In the genomic region with DNA sequence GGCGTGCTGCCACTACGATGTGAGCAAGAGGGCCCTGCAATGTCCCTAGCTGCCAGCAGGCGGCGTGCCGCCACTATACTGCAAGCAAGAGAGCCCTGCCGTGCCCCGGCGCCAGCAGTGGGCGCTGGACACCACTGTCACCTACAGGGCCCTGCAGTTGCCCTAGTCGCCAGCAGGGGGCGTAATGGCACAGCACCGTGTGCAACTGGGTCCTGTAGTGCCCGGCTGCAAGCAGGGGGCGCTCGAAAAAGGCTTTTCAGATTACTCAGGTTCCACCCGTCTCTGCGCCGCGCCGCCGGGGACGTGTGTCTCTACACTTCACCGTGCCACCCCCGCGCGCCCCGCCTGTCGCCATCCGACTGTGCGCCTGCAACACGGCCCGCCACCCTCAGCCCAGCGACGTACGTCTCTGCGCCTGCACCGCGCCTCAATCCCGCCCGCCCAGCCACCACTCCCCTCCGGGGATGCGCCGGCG, we compare ENCODE assay signal across 9 cellular contexts.
A peak's percentile ranks its signal among the peaks of the same experiment; 100 is the strongest.
DNase-seq lines count a peak whose midpoint lies in the region; ATAC-seq, FAIRE-seq and TF ChIP-seq lines count a peak whose summit lies in the region.
"Had no signal": no experiment of that assay in that cellular context is flagged by ENCODE, and none has a peak within 500 bp of the region (broad histone marks: within the 10 kb centered on the region; RNA-seq: fewer than 3 reads in every experiment).

No MANE protein-coding gene starts in this region.

- in situ Hi-C loops in Panc1 (cut with HindIII; ENCODE audit: low pct_unique_long_range_greater_than_20kb, low sequenced_read_pairs) = no loop called here
- in situ Hi-C loops in G401 (cut with HindIII; ENCODE audit: low sequenced_read_pairs) = no loop called here
- in situ Hi-C loops in ACHN (cut with HindIII; ENCODE audit: low pct_ligation_motif_present, low pct_unique_long_range_greater_than_20kb, low sequenced_read_pairs) = no loop called here

- H2AFZ ChIP-seq in H1 (ENCODE audit: low read length) = no peak overlapping the region

- H3K23ac ChIP-seq in H1 (ENCODE audit: insufficient read length) = no peak overlapping the region

- no peak for FAIRE-seq in H1 (lab: Jason Lieb, UNC)

- no peak overlapping the region for H4K5ac ChIP-seq in H1 (ENCODE audit: insufficient read length, low read depth, low read length)

- 79% methylated on average over 19 of the region's 44 CpGs; no CpG with 5 or more reads in 1 of the 2 experiments for WGBS in H1 (ENCODE audit: extremely low coverage in 1 of 2, insufficient coverage in 1 of 2, insufficient read length in 1 of 2, insufficient replicate concordance in 2 of 2, low coverage in 1 of 2, low lambda C conversion rate in 2 of 2, missing lambda C conversion rate in 1 of 2), 2 experiments
- WGBS in spleen, 5 donors = 75 to 86% (median 81%) methylated on average over 33 to 44 of the region's 44 CpGs

- POLR2A ChIA-PET in Panc1 (lab: Charles Lee) (no interaction called here), H1 (lab: Charles Lee; ENCODE audit: partially characterized antibody) (no interaction called here)

- H2BK20ac ChIP-seq in H1 (ENCODE audit: low read length) = no peak overlapping the region

- no peak overlapping the region for H3K4me2 ChIP-seq in H1 (ENCODE audit: insufficient read depth in 1 of 2, low read depth in 2 of 2, low read length in 2 of 2)

- CTCF ChIA-PET in Panc1 (lab: Charles Lee) = no interaction called here
- CTCF ChIA-PET in H1 (lab: Charles Lee; ENCODE audit: partially characterized antibody) = no interaction called here

- ATAC-seq in Panc1 = no peak

- no peak overlapping the region for H3K4ac ChIP-seq in H1 (replicated peaks; ENCODE audit: insufficient read length, low read depth, low read length)

- H3K79me1 ChIP-seq in H1 (ENCODE audit: low read depth, low read length) = no peaks in the 10 kb centered on the region

- H2AK5ac ChIP-seq in H1 (ENCODE audit: low read depth, low read length) = no peak overlapping the region

- H2BK5ac ChIP-seq in H1 (ENCODE audit: low read depth, low read length) = no peak overlapping the region

- BruUV-seq in Panc1 (replicated peaks; lab: Mats Ljungman, UMichigan) = no TSS peak

- no peaks in the 10 kb centered on the region for H3K79me2 ChIP-seq in H1 (ENCODE audit: control insufficient read depth in 1 of 2, insufficient read depth in 2 of 2, low read length in 2 of 2)

- H3K27me3 ChIP-seq in Panc1 (ENCODE audit: control insufficient read depth, insufficient read depth, low read length) = no peaks in the 10 kb centered on the region
- H3K27me3 ChIP-seq in H1 (replicated peaks in 1 of 4; ENCODE audit: control insufficient read depth in 3 of 4, extremely low read depth in 1 of 4, insufficient read depth in 3 of 4, low read length in 3 of 4) = no peaks in the 10 kb centered on the region
- H3K27me3 ChIP-seq in spleen (replicated peaks in 1 of 7) = peaks cover 0 to 15% (median 0%) of the 10 kb centered on the region in 7 donors

- no peaks in the 10 kb centered on the region for H3K9me3 ChIP-seq in Panc1 (ENCODE audit: control insufficient read depth, insufficient read depth, low read depth, low read length)
- peaks cover 28% of the 10 kb centered on the region in 2 experiments for H3K9me3 ChIP-seq in H1 (ENCODE audit: insufficient read depth in 2 of 2, low read depth in 1 of 2, low read length in 1 of 2)
- H3K9me3 ChIP-seq in spleen = peaks cover 0 to 6% (median 5%) of the 10 kb centered on the region in 8 donors

- no peak for TF ChIP-seq EP300 in H1 (IDR thresholded peaks at IDR 0.05; ENCODE audit: borderline replicate concordance in 1 of 2, low read depth in 2 of 2, low read length in 2 of 2)

- H4K8ac ChIP-seq in H1 (ENCODE audit: extremely low read depth, insufficient read depth, low read length) = no peak overlapping the region

- H2BK15ac ChIP-seq in H1 (ENCODE audit: low read length) = no peak overlapping the region

- 0 out of 4 replicates have a peak, but pooled peaks of 1 of the 2 experiments have one; percentile 8 for TF ChIP-seq RAD21 in H1 (IDR thresholded peaks at IDR 0.05 in 1 of 2, conservative IDR thresholded peaks at IDR 0.05 in 1 of 2; ENCODE audit: low read depth in 2 of 2, low read length in 2 of 2)

- H3K4me1 ChIP-seq in Panc1 (ENCODE audit: control insufficient read depth, insufficient read depth, low read length) (no peaks in the 10 kb centered on the region), H1 (replicated peaks in 1 of 4; ENCODE audit: control insufficient read depth in 3 of 4, insufficient read depth in 4 of 4, low read length in 3 of 4) (no peaks in the 10 kb centered on the region), spleen (no peaks in the 10 kb centered on the region)

- DNase-seq in Panc1 (ENCODE audit: low read depth, low spot score) (no peak), H1 (ENCODE audit: low read depth in 1 of 2, low spot score in 2 of 2) (peak in 1 of 2 experiments; percentile 56), spleen (peak; percentile 85), G401 (ENCODE audit: low spot score) (no peak), activated gamma-delta T cell (lab: John Stamatoyannopoulos, UW) (no peak), ACHN (no peak), NCI-H446 treated with DMSO at 0.1 percent for 48 hours (lab: John Stamatoyannopoulos, UW) (no peak)

- no peak overlapping the region for H2BK120ac ChIP-seq in H1 (replicated peaks; ENCODE audit: low read depth, low read length)

- TF ChIP-seq CTCF in GM12872 (IDR thresholded peaks at IDR 0.05; ENCODE audit: insufficient read depth, low read depth, low read length) = peak; percentile 93
- TF ChIP-seq CTCF in Panc1 (IDR thresholded peaks at IDR 0.05) = peak; percentile 25
- TF ChIP-seq CTCF in H1 (IDR thresholded peaks at IDR 0.05; ENCODE audit: control extremely low read depth in 1 of 3, insufficient read depth in 1 of 3, low read depth in 1 of 3, low read length in 3 of 3) = peak; percentile 59 to 98 (median 66)
- peak in 4 of 11 experiments; percentile 25 to 50 (median 46) for TF ChIP-seq CTCF in spleen (IDR thresholded peaks at IDR 0.05 in 8 of 11, conservative IDR thresholded peaks at IDR 0.05 in 3 of 11)

- H3K4me3 ChIP-seq in Panc1 (ENCODE audit: low read depth in 2 of 2, low read length in 2 of 2) (no peak overlapping the region), H1 (ENCODE audit: extremely low read depth in 1 of 4, insufficient read depth in 2 of 4, low read depth in 3 of 4, low read length in 4 of 4) (no peak overlapping the region), spleen (no peak overlapping the region)
- H3K4me3 ChIP-seq: skin epidermis had no signal

- H4K20me1 ChIP-seq in H1 (replicated peaks in 1 of 2; ENCODE audit: control insufficient read depth in 1 of 2, insufficient read depth in 2 of 2, low read length in 2 of 2) = no peaks in the 10 kb centered on the region

- no peak overlapping the region for H3K14ac ChIP-seq in H1 (ENCODE audit: insufficient read length)

- no peak overlapping the region for H3K9ac ChIP-seq in H1 (replicated peaks in 1 of 4; ENCODE audit: extremely low read depth in 1 of 4, low read depth in 3 of 4, low read length in 3 of 4)

- H4K91ac ChIP-seq in H1 (replicated peaks; ENCODE audit: insufficient read length, low read length) = no peak overlapping the region

- no peak overlapping the region for H3K18ac ChIP-seq in H1 (ENCODE audit: extremely low read depth, low read length)

- no peaks in the 10 kb centered on the region for H3K23me2 ChIP-seq in H1 (ENCODE audit: low read depth, low read length)

- H3K36me3 ChIP-seq in Panc1 (ENCODE audit: control insufficient read depth, insufficient read depth, low read length) (no peaks in the 10 kb centered on the region), H1 (ENCODE audit: control insufficient read depth in 2 of 4, insufficient read depth in 4 of 4, low read length in 3 of 4) (no peaks in the 10 kb centered on the region), spleen (no peaks in the 10 kb centered on the region)

- intact Hi-C loops in Panc1 (cut with micrococcal nuclease; ENCODE audit: unreplicated experiment) = no loop called here
- intact Hi-C loops in spleen (cut with DNase I; ENCODE audit: low total_unique reads) = no loop called here

- no peak overlapping the region for H3K27ac ChIP-seq in Panc1 (ENCODE audit: low read length)
- no peak overlapping the region for H3K27ac ChIP-seq in H1 (ENCODE audit: low read depth, low read length)
- H3K27ac ChIP-seq in spleen = no peak overlapping the region
- H3K27ac ChIP-seq: skin epidermis had no signal

- H2BK12ac ChIP-seq in H1 (ENCODE audit: low read depth, low read length) = no peak overlapping the region

- no peak overlapping the region for H3K56ac ChIP-seq in H1 (replicated peaks; ENCODE audit: insufficient read length, low read depth, low read length)

- no peak for TF ChIP-seq POLR2A in H1 (IDR thresholded peaks at IDR 0.05; ENCODE audit: control extremely low read depth in 1 of 2, low read depth in 2 of 2, low read length in 2 of 2)
- TF ChIP-seq POLR2A in spleen (IDR thresholded peaks at IDR 0.05) = no peak

TF ChIP-seq in H1, 55 proteins besides CTCF, POLR2A, EP300 and RAD21:
- peak; percentile 65 for TF ChIP-seq TAF7 (optimal IDR thresholded peaks at IDR 0.05; ENCODE audit: borderline replicate concordance, low read depth, low read length)
- TF ChIP-seq GABPA (IDR thresholded peaks at IDR 0.05; ENCODE audit: borderline replicate concordance, insufficient read depth, low read length) = no peak
